9 cellular contexts compared by ENCODE assay signal in genomic region chr2:218073185-218073584, GRCh38. TPM values are rescaled to one million over a fixed set of nuclear protein-coding genes. Genes with fewer than 3 reads are reported as not detected.
"Had no signal": no experiment of that assay in that cellular context is flagged by ENCODE, and none has a peak within 500 bp of the region (broad histone marks: within the 10 kb centered on the region; RNA-seq: fewer than 3 reads in every experiment).

No MANE protein-coding gene starts in this region.

- H3K4me1 ChIP-seq: HAP-1 had no signal

- H3K9me3 ChIP-seq: HAP-1 had no signal

- H3K9ac ChIP-seq: GM23248 had no signal

- H3K36me3 ChIP-seq: HAP-1 had no signal

- H3K36me3 Mint-ChIP-seq: IgD-negative memory B cell had no signal

- H3K4me3 ChIP-seq: GM23248, HAP-1 had no signal

- DNase-seq: GM23248, GOT3 had no signal

- H3K27ac ChIP-seq: GM23248, HL-60 had no signal

- H3K27ac Mint-ChIP-seq: IgD-negative memory B cell had no signal

- H2AFZ ChIP-seq: GM23248 had no signal

RNA-seq across cellular contexts. Expression of gene RUFY4, which starts 4.1 kb away (rescaled TPM):
- total RNA-seq: GM23248, H4, H7, HepG2, HT1080 had no signal
- polyA plus RNA-seq: GM23248, HepG2 had no signal

RNA-seq across cellular contexts. Expression of gene CXCR2, which starts 52.6 kb away (rescaled TPM):
- total RNA-seq: GM23248, H4, H7, HepG2 had no signal
- polyA plus RNA-seq: GM23248, HepG2 had no signal
